In the genomic region with DNA sequence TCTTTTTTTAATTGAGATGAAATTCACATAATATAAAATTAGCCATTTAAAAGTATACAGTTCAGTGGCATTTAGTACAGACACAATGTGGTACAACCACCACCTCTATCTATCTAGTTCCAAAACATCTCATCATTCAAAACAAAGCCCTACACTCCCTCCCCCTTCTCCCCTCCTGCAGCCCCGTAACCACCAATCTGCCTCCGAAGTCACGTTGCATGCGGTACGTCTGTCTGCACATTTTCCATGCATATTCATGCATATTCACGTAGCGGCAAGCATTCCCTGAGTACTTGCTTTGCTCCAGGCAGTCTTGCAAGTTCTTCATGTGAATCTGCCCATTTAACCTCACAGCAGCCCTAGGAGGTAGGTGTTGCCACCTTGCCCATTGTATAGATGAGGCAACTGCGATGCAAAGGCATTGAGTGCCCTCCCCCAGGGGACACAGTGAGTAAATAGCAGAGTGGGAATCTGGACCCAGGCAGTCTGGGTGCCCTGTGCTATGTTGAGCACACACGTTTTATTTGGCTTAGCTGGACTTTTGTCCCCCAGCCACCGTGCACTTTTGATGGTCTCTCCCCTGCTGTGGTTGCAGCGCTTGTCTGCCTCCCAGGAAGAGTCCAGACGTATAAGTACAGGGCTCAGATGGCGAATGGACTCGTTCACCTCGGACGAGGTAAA, we compare ENCODE assay signal across 1 cellular context.
TF ChIP-seq lines count a peak whose summit lies in the region.

No MANE protein-coding gene starts in this region.

TF ChIP-seq in HepG2, 621 proteins besides CTCF, POLR2A, EP300 and RAD21 (continued from another document and continues in another):
- TF ChIP-seq ZNF619 (CRISPR knock-in tag; IDR thresholded peaks at IDR 0.05) (no peak), ZNF615 (CRISPR knock-in tag; IDR thresholded peaks at IDR 0.05; ENCODE audit: borderline replicate concordance) (no peak), CENPX (CRISPR knock-in tag; IDR thresholded peaks at IDR 0.05) (no peak), ZNF883 (CRISPR knock-in tag; IDR thresholded peaks at IDR 0.05; ENCODE audit: not compliant biosample characterization) (no peak), ARNT (IDR thresholded peaks at IDR 0.05) (no peak), ZNF552 (CRISPR knock-in tag; IDR thresholded peaks at IDR 0.05; ENCODE audit: borderline replicate concordance) (no peak), KAT8 (CRISPR knock-in tag; IDR thresholded peaks at IDR 0.05) (peak; percentile 52; the same call in 1 of the 2 replicates), CEBPG (CRISPR knock-in tag; IDR thresholded peaks at IDR 0.05) (peak; percentile 86), SMARCC2 (IDR thresholded peaks at IDR 0.05) (no peak), BHLHE40 (IDR thresholded peaks at IDR 0.05; ENCODE audit: low read length) (peak; percentile 62; the same call in 1 of the 2 replicates), ZNF430 (CRISPR knock-in tag; IDR thresholded peaks at IDR 0.05) (peak; percentile 85), HOXA7 (CRISPR knock-in tag; IDR thresholded peaks at IDR 0.05) (no peak), ZMYM3 (CRISPR knock-in tag; IDR thresholded peaks at IDR 0.05) (peak; percentile 98), ZBTB42 (CRISPR knock-in tag; IDR thresholded peaks at IDR 0.05) (no peak), TSC22D2 (CRISPR knock-in tag; IDR thresholded peaks at IDR 0.05; ENCODE audit: borderline replicate concordance) (0 out of 2 replicates have a peak, but pooled peaks have one; percentile 37), CBFB (CRISPR knock-in tag; IDR thresholded peaks at IDR 0.05) (0 out of 2 replicates have a peak, but pooled peaks have one; percentile 53), ZNF383 (CRISPR knock-in tag; IDR thresholded peaks at IDR 0.05; ENCODE audit: borderline replicate concordance) (no peak), ZNF350 (CRISPR knock-in tag; IDR thresholded peaks at IDR 0.05; ENCODE audit: borderline replicate concordance, low read depth) (no peak), ZNF20 (CRISPR knock-in tag; IDR thresholded peaks at IDR 0.05) (no peak), HNRNPLL (IDR thresholded peaks at IDR 0.05; ENCODE audit: low read depth, low read length, poor library complexity, severe bottlenecking) (no peak)
- TF ChIP-seq, protein P1, sequence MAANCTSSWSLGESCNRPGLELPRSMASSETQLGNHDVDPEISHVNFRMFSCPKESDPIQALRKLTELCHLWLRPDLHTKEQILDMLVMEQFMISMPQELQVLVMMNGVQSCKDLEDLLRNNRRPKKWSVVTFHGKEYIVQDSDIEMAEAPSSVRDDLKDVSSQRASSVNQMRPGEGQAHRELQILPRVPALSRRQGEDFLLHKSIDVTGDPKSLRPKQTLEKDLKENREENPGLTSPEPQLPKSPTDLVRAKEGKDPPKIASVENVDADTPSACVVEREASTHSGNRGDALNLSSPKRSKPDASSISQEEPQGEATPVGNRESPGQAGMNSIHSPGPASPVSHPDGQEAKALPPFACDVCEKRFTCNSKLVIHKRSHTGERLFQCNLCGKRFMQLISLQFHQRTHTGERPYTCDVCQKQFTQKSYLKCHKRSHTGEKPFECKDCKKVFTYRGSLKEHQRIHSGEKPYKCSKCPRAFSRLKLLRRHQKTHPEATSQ (CRISPR knock-in tag; IDR thresholded peaks at IDR 0.05; ENCODE audit: borderline replicate concordance): no peak; the same call in 1 of the 2 replicates
- TF ChIP-seq, protein P2, sequence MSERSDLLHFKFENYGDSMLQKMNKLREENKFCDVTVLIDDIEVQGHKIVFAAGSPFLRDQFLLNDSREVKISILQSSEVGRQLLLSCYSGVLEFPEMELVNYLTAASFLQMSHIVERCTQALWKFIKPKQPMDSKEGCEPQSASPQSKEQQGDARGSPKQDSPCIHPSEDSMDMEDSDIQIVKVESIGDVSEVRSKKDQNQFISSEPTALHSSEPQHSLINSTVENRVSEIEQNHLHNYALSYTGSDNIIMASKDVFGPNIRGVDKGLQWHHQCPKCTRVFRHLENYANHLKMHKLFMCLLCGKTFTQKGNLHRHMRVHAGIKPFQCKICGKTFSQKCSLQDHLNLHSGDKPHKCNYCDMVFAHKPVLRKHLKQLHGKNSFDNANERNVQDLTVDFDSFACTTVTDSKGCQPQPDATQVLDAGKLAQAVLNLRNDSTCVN (CRISPR knock-in tag; IDR thresholded peaks at IDR 0.05; ENCODE audit: borderline replicate concordance): 0 out of 2 replicates have a peak, but pooled peaks have one; percentile 40
- TF ChIP-seq, protein P3, sequence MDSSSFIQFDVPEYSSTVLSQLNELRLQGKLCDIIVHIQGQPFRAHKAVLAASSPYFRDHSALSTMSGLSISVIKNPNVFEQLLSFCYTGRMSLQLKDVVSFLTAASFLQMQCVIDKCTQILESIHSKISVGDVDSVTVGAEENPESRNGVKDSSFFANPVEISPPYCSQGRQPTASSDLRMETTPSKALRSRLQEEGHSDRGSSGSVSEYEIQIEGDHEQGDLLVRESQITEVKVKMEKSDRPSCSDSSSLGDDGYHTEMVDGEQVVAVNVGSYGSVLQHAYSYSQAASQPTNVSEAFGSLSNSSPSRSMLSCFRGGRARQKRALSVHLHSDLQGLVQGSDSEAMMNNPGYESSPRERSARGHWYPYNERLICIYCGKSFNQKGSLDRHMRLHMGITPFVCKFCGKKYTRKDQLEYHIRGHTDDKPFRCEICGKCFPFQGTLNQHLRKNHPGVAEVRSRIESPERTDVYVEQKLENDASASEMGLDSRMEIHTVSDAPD (CRISPR knock-in tag; IDR thresholded peaks at IDR 0.05): no peak
- TF ChIP-seq, protein P4, sequence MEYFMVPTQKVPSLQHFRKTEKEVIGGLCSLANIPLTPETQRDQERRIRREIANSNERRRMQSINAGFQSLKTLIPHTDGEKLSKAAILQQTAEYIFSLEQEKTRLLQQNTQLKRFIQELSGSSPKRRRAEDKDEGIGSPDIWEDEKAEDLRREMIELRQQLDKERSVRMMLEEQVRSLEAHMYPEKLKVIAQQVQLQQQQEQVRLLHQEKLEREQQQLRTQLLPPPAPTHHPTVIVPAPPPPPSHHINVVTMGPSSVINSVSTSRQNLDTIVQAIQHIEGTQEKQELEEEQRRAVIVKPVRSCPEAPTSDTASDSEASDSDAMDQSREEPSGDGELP (IDR thresholded peaks at IDR 0.05; ENCODE audit: borderline replicate concordance, low read depth): peak; percentile 60; the same call in 1 of the 2 replicates
- TF ChIP-seq, protein P5, sequence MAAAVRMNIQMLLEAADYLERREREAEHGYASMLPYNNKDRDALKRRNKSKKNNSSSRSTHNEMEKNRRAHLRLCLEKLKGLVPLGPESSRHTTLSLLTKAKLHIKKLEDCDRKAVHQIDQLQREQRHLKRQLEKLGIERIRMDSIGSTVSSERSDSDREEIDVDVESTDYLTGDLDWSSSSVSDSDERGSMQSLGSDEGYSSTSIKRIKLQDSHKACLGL (CRISPR knock-in tag; IDR thresholded peaks at IDR 0.05): no peak
- TF ChIP-seq, protein P6, sequence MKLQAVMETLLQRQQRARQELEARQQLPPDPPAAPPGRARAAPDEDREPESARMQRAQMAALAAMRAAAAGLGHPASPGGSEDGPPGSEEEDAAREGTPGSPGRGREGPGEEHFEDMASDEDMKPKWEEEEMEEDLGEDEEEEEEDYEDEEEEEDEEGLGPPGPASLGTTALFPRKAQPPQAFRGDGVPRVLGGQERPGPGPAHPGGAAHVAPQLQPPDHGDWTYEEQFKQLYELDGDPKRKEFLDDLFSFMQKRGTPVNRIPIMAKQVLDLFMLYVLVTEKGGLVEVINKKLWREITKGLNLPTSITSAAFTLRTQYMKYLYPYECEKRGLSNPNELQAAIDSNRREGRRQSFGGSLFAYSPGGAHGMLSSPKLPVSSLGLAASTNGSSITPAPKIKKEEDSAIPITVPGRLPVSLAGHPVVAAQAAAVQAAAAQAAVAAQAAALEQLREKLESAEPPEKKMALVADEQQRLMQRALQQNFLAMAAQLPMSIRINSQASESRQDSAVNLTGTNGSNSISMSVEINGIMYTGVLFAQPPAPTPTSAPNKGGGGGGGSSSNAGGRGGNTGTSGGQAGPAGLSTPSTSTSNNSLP (IDR thresholded peaks at IDR 0.05; ENCODE audit: low read depth, low read length): peak; percentile 59; the same call in 1 of the 2 replicates
- TF ChIP-seq, protein P7, sequence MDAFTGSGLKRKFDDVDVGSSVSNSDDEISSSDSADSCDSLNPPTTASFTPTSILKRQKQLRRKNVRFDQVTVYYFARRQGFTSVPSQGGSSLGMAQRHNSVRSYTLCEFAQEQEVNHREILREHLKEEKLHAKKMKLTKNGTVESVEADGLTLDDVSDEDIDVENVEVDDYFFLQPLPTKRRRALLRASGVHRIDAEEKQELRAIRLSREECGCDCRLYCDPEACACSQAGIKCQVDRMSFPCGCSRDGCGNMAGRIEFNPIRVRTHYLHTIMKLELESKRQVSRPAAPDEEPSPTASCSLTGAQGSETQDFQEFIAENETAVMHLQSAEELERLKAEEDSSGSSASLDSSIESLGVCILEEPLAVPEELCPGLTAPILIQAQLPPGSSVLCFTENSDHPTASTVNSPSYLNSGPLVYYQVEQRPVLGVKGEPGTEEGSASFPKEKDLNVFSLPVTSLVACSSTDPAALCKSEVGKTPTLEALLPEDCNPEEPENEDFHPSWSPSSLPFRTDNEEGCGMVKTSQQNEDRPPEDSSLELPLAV (CRISPR knock-in tag; conservative IDR thresholded peaks at IDR 0.05; ENCODE audit: low read depth): no peak
- TF ChIP-seq, protein P8, sequence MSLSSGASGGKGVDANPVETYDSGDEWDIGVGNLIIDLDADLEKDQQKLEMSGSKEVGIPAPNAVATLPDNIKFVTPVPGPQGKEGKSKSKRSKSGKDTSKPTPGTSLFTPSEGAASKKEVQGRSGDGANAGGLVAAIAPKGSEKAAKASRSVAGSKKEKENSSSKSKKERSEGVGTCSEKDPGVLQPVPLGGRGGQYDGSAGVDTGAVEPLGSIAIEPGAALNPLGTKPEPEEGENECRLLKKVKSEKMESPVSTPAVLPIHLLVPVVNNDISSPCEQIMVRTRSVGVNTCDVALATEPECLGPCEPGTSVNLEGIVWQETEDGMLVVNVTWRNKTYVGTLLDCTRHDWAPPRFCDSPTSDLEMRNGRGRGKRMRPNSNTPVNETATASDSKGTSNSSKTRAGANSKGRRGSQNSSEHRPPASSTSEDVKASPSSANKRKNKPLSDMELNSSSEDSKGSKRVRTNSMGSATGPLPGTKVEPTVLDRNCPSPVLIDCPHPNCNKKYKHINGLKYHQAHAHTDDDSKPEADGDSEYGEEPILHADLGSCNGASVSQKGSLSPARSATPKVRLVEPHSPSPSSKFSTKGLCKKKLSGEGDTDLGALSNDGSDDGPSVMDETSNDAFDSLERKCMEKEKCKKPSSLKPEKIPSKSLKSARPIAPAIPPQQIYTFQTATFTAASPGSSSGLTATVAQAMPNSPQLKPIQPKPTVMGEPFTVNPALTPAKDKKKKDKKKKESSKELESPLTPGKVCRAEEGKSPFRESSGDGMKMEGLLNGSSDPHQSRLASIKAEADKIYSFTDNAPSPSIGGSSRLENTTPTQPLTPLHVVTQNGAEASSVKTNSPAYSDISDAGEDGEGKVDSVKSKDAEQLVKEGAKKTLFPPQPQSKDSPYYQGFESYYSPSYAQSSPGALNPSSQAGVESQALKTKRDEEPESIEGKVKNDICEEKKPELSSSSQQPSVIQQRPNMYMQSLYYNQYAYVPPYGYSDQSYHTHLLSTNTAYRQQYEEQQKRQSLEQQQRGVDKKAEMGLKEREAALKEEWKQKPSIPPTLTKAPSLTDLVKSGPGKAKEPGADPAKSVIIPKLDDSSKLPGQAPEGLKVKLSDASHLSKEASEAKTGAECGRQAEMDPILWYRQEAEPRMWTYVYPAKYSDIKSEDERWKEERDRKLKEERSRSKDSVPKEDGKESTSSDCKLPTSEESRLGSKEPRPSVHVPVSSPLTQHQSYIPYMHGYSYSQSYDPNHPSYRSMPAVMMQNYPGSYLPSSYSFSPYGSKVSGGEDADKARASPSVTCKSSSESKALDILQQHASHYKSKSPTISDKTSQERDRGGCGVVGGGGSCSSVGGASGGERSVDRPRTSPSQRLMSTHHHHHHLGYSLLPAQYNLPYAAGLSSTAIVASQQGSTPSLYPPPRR (CRISPR knock-in tag; IDR thresholded peaks at IDR 0.05; ENCODE audit: borderline replicate concordance): peak; percentile 74
- TF ChIP-seq, protein P9, sequence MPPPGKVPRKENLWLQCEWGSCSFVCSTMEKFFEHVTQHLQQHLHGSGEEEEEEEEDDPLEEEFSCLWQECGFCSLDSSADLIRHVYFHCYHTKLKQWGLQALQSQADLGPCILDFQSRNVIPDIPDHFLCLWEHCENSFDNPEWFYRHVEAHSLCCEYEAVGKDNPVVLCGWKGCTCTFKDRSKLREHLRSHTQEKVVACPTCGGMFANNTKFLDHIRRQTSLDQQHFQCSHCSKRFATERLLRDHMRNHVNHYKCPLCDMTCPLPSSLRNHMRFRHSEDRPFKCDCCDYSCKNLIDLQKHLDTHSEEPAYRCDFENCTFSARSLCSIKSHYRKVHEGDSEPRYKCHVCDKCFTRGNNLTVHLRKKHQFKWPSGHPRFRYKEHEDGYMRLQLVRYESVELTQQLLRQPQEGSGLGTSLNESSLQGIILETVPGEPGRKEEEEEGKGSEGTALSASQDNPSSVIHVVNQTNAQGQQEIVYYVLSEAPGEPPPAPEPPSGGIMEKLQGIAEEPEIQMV (CRISPR knock-in tag; IDR thresholded peaks at IDR 0.05; ENCODE audit: low read depth): peak; percentile 60; the same call in 1 of the 2 replicates
- TF ChIP-seq, protein P10, sequence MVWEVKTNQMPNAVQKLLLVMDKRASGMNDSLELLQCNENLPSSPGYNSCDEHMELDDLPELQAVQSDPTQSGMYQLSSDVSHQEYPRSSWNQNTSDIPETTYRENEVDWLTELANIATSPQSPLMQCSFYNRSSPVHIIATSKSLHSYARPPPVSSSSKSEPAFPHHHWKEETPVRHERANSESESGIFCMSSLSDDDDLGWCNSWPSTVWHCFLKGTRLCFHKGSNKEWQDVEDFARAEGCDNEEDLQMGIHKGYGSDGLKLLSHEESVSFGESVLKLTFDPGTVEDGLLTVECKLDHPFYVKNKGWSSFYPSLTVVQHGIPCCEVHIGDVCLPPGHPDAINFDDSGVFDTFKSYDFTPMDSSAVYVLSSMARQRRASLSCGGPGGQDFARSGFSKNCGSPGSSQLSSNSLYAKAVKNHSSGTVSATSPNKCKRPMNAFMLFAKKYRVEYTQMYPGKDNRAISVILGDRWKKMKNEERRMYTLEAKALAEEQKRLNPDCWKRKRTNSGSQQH (CRISPR knock-in tag; IDR thresholded peaks at IDR 0.05; ENCODE audit: low read depth): no peak
- TF ChIP-seq, protein P11, sequence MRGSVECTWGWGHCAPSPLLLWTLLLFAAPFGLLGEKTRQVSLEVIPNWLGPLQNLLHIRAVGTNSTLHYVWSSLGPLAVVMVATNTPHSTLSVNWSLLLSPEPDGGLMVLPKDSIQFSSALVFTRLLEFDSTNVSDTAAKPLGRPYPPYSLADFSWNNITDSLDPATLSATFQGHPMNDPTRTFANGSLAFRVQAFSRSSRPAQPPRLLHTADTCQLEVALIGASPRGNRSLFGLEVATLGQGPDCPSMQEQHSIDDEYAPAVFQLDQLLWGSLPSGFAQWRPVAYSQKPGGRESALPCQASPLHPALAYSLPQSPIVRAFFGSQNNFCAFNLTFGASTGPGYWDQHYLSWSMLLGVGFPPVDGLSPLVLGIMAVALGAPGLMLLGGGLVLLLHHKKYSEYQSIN (CRISPR knock-in tag; IDR thresholded peaks at IDR 0.05; ENCODE audit: borderline replicate concordance): no peak
- TF ChIP-seq, protein P12, sequence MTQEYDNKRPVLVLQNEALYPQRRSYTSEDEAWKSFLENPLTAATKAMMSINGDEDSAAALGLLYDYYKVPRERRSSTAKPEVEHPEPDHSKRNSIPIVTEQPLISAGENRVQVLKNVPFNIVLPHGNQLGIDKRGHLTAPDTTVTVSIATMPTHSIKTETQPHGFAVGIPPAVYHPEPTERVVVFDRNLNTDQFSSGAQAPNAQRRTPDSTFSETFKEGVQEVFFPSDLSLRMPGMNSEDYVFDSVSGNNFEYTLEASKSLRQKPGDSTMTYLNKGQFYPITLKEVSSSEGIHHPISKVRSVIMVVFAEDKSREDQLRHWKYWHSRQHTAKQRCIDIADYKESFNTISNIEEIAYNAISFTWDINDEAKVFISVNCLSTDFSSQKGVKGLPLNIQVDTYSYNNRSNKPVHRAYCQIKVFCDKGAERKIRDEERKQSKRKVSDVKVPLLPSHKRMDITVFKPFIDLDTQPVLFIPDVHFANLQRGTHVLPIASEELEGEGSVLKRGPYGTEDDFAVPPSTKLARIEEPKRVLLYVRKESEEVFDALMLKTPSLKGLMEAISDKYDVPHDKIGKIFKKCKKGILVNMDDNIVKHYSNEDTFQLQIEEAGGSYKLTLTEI (CRISPR knock-in tag; conservative IDR thresholded peaks at IDR 0.05): no peak
